ENCODE assay signal across 1 cellular context in the genomic region with DNA sequence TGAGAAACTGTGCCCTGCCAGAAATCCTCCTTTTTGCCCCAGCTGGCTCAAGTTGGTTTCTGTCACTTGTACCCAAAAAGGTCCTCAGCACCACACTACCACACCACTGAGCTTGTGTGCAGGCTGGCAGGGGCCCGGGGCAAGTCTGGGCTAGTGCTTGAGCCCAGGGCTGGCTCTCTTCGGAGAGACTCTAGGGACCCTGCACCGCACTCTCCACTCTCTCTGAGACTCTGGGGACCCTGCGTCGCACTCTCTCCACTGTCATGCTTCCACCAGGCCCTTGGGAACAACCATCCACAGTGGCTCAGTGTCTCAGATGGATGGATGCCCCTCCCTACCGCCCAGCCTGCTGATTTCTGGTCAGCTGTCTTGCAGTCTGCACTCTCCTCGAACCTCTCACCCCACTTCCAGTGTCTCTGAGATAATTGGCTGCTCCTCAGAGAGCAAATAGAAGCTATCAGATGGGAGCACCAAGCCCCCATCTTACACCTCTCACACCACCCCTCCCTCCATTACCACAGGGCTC.
TF ChIP-seq lines count a peak whose summit lies in the region.

No MANE protein-coding gene starts in this region.

TF ChIP-seq in GM23338, 12 proteins besides CTCF, POLR2A, EP300 and RAD21:
- TF ChIP-seq, protein P1, sequence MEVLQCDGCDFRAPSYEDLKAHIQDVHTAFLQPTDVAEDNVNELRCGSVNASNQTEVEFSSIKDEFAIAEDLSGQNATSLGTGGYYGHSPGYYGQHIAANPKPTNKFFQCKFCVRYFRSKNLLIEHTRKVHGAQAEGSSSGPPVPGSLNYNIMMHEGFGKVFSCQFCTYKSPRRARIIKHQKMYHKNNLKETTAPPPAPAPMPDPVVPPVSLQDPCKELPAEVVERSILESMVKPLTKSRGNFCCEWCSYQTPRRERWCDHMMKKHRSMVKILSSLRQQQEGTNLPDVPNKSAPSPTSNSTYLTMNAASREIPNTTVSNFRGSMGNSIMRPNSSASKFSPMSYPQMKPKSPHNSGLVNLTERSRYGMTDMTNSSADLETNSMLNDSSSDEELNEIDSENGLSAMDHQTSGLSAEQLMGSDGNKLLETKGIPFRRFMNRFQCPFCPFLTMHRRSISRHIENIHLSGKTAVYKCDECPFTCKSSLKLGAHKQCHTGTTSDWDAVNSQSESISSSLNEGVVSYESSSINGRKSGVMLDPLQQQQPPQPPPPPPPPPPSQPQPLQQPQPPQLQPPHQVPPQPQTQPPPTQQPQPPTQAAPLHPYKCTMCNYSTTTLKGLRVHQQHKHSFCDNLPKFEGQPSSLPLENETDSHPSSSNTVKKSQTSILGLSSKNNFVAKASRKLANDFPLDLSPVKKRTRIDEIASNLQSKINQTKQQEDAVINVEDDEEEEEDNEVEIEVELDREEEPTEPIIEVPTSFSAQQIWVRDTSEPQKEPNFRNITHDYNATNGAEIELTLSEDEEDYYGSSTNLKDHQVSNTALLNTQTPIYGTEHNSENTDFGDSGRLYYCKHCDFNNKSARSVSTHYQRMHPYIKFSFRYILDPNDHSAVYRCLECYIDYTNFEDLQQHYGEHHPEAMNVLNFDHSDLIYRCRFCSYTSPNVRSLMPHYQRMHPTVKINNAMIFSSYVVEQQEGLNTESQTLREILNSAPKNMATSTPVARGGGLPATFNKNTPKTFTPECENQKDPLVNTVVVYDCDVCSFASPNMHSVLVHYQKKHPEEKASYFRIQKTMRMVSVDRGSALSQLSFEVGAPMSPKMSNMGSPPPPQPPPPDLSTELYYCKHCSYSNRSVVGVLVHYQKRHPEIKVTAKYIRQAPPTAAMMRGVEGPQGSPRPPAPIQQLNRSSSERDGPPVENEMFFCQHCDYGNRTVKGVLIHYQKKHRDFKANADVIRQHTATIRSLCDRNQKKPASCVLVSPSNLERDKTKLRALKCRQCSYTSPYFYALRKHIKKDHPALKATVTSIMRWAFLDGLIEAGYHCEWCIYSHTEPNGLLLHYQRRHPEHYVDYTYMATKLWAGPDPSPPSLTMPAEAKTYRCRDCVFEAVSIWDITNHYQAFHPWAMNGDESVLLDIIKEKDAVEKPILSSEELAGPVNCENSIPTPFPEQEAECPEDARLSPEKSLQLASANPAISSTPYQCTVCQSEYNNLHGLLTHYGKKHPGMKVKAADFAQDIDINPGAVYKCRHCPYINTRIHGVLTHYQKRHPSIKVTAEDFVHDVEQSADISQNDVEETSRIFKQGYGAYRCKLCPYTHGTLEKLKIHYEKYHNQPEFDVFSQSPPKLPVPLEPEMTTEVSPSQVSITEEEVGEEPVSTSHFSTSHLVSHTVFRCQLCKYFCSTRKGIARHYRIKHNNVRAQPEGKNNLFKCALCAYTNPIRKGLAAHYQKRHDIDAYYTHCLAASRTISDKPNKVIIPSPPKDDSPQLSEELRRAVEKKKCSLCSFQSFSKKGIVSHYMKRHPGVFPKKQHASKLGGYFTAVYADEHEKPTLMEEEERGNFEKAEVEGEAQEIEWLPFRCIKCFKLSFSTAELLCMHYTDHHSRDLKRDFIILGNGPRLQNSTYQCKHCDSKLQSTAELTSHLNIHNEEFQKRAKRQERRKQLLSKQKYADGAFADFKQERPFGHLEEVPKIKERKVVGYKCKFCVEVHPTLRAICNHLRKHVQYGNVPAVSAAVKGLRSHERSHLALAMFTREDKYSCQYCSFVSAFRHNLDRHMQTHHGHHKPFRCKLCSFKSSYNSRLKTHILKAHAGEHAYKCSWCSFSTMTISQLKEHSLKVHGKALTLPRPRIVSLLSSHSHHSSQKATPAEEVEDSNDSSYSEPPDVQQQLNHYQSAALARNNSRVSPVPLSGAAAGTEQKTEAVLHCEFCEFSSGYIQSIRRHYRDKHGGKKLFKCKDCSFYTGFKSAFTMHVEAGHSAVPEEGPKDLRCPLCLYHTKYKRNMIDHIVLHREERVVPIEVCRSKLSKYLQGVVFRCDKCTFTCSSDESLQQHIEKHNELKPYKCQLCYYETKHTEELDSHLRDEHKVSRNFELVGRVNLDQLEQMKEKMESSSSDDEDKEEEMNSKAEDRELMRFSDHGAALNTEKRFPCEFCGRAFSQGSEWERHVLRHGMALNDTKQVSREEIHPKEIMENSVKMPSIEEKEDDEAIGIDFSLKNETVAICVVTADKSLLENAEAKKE (CRISPR knock-in tag; IDR thresholded peaks at IDR 0.05): no peak
- TF ChIP-seq NANOG (IDR thresholded peaks at IDR 0.05; ENCODE audit: borderline replicate concordance) (no peak), CREB1 (CRISPR knock-in tag; IDR thresholded peaks at IDR 0.05; ENCODE audit: low read depth) (no peak), ZNF114 (CRISPR knock-in tag; IDR thresholded peaks at IDR 0.05) (no peak), JUNB (IDR thresholded peaks at IDR 0.05; ENCODE audit: unreplicated experiment) (no peak), ZNF331 (CRISPR knock-in tag; IDR thresholded peaks at IDR 0.05; ENCODE audit: low read depth) (no peak)
- TF ChIP-seq, protein P2, sequence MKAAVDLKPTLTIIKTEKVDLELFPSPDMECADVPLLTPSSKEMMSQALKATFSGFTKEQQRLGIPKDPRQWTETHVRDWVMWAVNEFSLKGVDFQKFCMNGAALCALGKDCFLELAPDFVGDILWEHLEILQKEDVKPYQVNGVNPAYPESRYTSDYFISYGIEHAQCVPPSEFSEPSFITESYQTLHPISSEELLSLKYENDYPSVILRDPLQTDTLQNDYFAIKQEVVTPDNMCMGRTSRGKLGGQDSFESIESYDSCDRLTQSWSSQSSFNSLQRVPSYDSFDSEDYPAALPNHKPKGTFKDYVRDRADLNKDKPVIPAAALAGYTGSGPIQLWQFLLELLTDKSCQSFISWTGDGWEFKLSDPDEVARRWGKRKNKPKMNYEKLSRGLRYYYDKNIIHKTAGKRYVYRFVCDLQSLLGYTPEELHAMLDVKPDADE (IDR thresholded peaks at IDR 0.05): no peak
- TF ChIP-seq, protein P3, sequence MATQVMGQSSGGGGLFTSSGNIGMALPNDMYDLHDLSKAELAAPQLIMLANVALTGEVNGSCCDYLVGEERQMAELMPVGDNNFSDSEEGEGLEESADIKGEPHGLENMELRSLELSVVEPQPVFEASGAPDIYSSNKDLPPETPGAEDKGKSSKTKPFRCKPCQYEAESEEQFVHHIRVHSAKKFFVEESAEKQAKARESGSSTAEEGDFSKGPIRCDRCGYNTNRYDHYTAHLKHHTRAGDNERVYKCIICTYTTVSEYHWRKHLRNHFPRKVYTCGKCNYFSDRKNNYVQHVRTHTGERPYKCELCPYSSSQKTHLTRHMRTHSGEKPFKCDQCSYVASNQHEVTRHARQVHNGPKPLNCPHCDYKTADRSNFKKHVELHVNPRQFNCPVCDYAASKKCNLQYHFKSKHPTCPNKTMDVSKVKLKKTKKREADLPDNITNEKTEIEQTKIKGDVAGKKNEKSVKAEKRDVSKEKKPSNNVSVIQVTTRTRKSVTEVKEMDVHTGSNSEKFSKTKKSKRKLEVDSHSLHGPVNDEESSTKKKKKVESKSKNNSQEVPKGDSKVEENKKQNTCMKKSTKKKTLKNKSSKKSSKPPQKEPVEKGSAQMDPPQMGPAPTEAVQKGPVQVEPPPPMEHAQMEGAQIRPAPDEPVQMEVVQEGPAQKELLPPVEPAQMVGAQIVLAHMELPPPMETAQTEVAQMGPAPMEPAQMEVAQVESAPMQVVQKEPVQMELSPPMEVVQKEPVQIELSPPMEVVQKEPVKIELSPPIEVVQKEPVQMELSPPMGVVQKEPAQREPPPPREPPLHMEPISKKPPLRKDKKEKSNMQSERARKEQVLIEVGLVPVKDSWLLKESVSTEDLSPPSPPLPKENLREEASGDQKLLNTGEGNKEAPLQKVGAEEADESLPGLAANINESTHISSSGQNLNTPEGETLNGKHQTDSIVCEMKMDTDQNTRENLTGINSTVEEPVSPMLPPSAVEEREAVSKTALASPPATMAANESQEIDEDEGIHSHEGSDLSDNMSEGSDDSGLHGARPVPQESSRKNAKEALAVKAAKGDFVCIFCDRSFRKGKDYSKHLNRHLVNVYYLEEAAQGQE (IDR thresholded peaks at IDR 0.05; ENCODE audit: unreplicated experiment): no peak
